ENCODE assay signal across 8 cellular contexts in the genomic region with DNA sequence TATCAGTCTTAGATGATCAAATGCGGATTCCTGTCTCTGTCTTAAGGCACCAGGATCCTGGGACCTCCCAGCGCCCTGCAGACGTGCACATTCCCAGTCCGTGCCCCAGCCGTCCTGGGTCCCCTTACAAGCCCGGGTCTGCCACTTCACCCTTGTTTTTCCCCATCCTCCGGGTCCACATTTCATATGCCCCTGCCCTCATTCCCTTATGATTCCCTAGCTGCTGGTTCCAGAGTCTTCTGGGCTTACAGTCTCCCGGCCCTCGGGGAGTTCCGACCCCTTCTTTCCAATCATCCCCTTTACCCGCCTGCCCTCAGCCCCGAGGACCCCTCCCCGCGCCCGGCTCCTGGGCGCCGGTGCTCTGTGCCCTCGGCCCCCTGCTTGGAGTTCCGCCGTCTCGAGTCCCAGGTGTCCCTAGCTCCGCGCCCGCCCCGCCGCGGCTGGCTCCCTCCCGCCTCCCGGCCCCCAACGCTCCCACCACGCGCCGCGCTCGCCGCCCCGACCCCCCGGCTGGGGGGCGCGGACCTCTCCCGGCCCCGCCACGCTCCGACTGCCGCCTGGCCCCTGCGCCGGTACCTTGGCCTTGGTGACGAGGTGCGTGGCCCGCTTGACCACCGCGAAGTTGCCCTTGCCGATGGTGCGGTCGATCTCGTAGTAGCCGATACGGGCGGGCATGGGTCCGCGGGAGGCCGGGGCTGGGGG. TPM values are rescaled to one million over a fixed set of nuclear protein-coding genes. Genes with fewer than 3 reads are reported as not detected.
A peak's percentile ranks its signal among the peaks of the same experiment; 100 is the strongest.
DNase-seq lines count a peak whose midpoint lies in the region; ATAC-seq, FAIRE-seq and TF ChIP-seq lines count a peak whose summit lies in the region.

No MANE protein-coding gene starts in this region.

- H3K27ac ChIP-seq in SJSA1 (peak overlapping the region; percentile 80), small intestine (ENCODE audit: low read depth in 1 of 2, low read length in 1 of 2) (peak overlapping the region; percentile 89 to 97)

- peak overlapping the region; percentile 84 for H3K4me3 ChIP-seq in AG10803 (ENCODE audit: low read length)
- H3K4me3 ChIP-seq in SJSA1: peak overlapping the region; percentile 81
- H3K4me3 ChIP-seq in small intestine (ENCODE audit: low read depth in 1 of 2, low read length in 2 of 2): peak overlapping the region; percentile 96 to 100

- H3K27ac Mint-ChIP-seq in brain (peak overlapping the region; percentile 94 to 98 (median 95)), immature natural killer cell (peak overlapping the region; percentile 93 to 100 (median 96))

- H3K36me3 Mint-ChIP-seq in brain: peaks cover 6% of the 10 kb centered on the region
- H3K36me3 Mint-ChIP-seq in immature natural killer cell: no peaks in the 10 kb centered on the region

- H3K27me3 ChIP-seq in SJSA1 (replicated peaks): no peaks in the 10 kb centered on the region
- H3K27me3 ChIP-seq in small intestine (ENCODE audit: control insufficient read depth in 2 of 2, insufficient read depth in 2 of 2, low read length in 2 of 2): no peaks in the 10 kb centered on the region

- H3K9me3 ChIP-seq in SJSA1 (replicated peaks) (no peaks in the 10 kb centered on the region), small intestine (ENCODE audit: control insufficient read depth, low read depth) (no peaks in the 10 kb centered on the region)

- H3K4me1 Mint-ChIP-seq in brain (peaks cover 70% of the 10 kb centered on the region), immature natural killer cell (peaks cover 69 to 76% of the 10 kb centered on the region in 2 donors)

- DNase-seq in AG10803 (ENCODE audit: low read depth) (peak; percentile 18), SJSA1 (ENCODE audit: low read depth in 1 of 2, low spot score in 2 of 2) (peak in 1 of 2 experiments; percentile 19), immature natural killer cell (no peak), small intestine (peak; percentile 26), NCI-H1048 (lab: John Stamatoyannopoulos, UW) (no peak)

- H3K9me3 Mint-ChIP-seq in brain (no peaks in the 10 kb centered on the region), immature natural killer cell (no peaks in the 10 kb centered on the region)

- no peak for FAIRE-seq in small intestine (lab: Jason Lieb, UNC)

- H3K4me1 ChIP-seq in SJSA1 (replicated peaks) (peaks cover 28% of the 10 kb centered on the region), small intestine (ENCODE audit: control insufficient read depth in 2 of 2, insufficient read depth in 1 of 2, low read depth in 1 of 2, low read length in 1 of 2) (peaks cover 8 to 16% of the 10 kb centered on the region in 2 donors)

- H3K36me3 ChIP-seq in SJSA1 (peaks cover 5% of the 10 kb centered on the region), small intestine (ENCODE audit: control insufficient read depth in 2 of 2, insufficient read depth in 2 of 2, low read length in 2 of 2) (no peaks in the 10 kb centered on the region)

- WGBS in small intestine, 3 donors: 0 to 2% (median 1%) methylated on average over 32 to 62 of the region's 62 CpGs

- H3K27me3 Mint-ChIP-seq in brain (peaks cover 4% of the 10 kb centered on the region), immature natural killer cell (ENCODE audit: low read depth in 3 of 3) (peaks cover 17 to 23% (median 19%) of the 10 kb centered on the region in 3 donors)

- ATAC-seq in GM18907 (IDR thresholded peaks at IDR 0.05; ENCODE audit: unreplicated experiment) (peak; percentile 32), HG03103 (IDR thresholded peaks at IDR 0.05; ENCODE audit: low read depth, unreplicated experiment) (peak; percentile 13)

- no peak for TF ChIP-seq CTCF in AG10803 (conservative IDR thresholded peaks at IDR 0.05; ENCODE audit: low read length)
- TF ChIP-seq CTCF in brain (conservative IDR thresholded peaks at IDR 0.05): no peak

- H3K4me3 Mint-ChIP-seq in brain: peak overlapping the region; percentile 93 to 96 (median 95)
- H3K4me3 Mint-ChIP-seq in immature natural killer cell: peak overlapping the region; percentile 89 to 96 (median 91)

RNA-seq across cellular contexts. Expression of a gene that starts 0.5 kb away (rescaled TPM):
- total RNA-seq in SJSA1 (2014; rRNA removed; shearing (Covaris generic)): 8.7 and 15.6 TPM in 2 replicates
- 27.2 TPM for polyA plus RNA-seq in brain (ENCODE audit: insufficient read depth, low read depth, low replicate concordance)
- polyA plus RNA-seq in immature natural killer cell: 10 to 100 TPM in 2 of 3 donors, 1 to 10 TPM in 1; 3.7 to 26.2 (median 16.5) TPM
- 10 to 100 TPM in 1 of 3 donors, 1 to 10 TPM in 2; 4.9 to 10.5 (median 7.6) TPM for polyA plus RNA-seq in small intestine

RNA-seq across cellular contexts. Expression of a gene that starts 46.4 kb away (rescaled TPM):
- total RNA-seq in SJSA1 (2014; rRNA removed; shearing (Covaris generic)): 65.8 and 79.8 TPM in 2 replicates
- polyA plus RNA-seq in brain (ENCODE audit: insufficient read depth, low read depth, low replicate concordance) (40.4 TPM), immature natural killer cell (10 to 100 TPM; 16.0 to 23.7 (median 17.5) TPM), small intestine (10 to 100 TPM; 23.2 to 25.7 (median 25.7) TPM)

Comparison
In these comparisons a context has a peak if more than half of its experiments do, and no peak if none do; other contexts are left out.
1. DNase-seq: peak in AG10803 (single experiment) and small intestine (single experiment); none in immature natural killer cell (0 of 3) and NCI-H1048 (single experiment).
2. Peak in every context shown above with its lines, with median percentiles within 50 percentile points of each other: H3K4me3 ChIP-seq.